2 cellular contexts compared by ENCODE assay signal in genomic region chr10:131300508-131300907, GRCh38.
"Had no signal": no experiment of that assay in that cellular context is flagged by ENCODE, and none has a peak within 500 bp of the region (broad histone marks: within the 10 kb centered on the region; RNA-seq: fewer than 3 reads in every experiment).

No MANE protein-coding gene starts in this region.

- DNase-seq: GDM1, GF-D8 had no signal
